22 cellular contexts compared by ENCODE assay signal in genomic region chr10:22724773-22725172, GRCh38.
"Had no signal": no experiment of that assay in that cellular context is flagged by ENCODE, and none has a peak within 500 bp of the region (broad histone marks: within the 10 kb centered on the region; RNA-seq: fewer than 3 reads in every experiment).

No MANE protein-coding gene starts in this region.

- H3K27ac ChIP-seq: RWPE1 had no signal

- H3K4me2 ChIP-seq: SK-N-SH had no signal

- H3K27me3 ChIP-seq: MG63 had no signal

- ATAC-seq: Panc1, PC-3 had no signal

- H3K4me3 ChIP-seq: MG63 had no signal

- H3K9ac ChIP-seq: SK-N-SH had no signal

- DNase-seq: Karpas-422, KG1, MG63, NCI-H1092, NCI-H1105 treated with DMSO at 0.1 percent for 48 hours, NCI-H1417 treated with DMSO at 0.1 percent for 48 hours, NCI-H187, NCI-H2029, NCI-H2081 treated with DMSO at 0.1 percent for 48 hours, NCI-H2171, NCI-H226, NCI-H446, NCI-H510A, NCI-H524 treated with DMSO at 0.1 percent for 48 hours, NCI-H69, NCI-H774, PC-3, SHP77, SK-N-SH, SW 1271 had no signal
